Comparison of ENCODE assay signal across 29 cellular contexts in genomic region chr3:53583161-53583690, GRCh38.
"Had no signal": no experiment of that assay in that cellular context is flagged by ENCODE, and none has a peak within 500 bp of the region (broad histone marks: within the 10 kb centered on the region; RNA-seq: fewer than 3 reads in every experiment).

No MANE protein-coding gene starts in this region.

- H3K27me3 ChIP-seq: dorsolateral prefrontal cortex, esophagus squamous epithelium, right atrium auricular region, suprapubic skin, transverse colon, vagina had no signal

- H3K27ac Mint-ChIP-seq: immature natural killer cell; memory B cell; naive B cell; natural killer cell treated with Interleukin-12 subunit alpha and Interleukin-12 subunit beta and Interleukin-15 and Interleukin-18, amount 100 ng/mL, for 72 hours had no signal

- H3K4me2 ChIP-seq: smooth muscle cell had no signal

- H3K4me1 Mint-ChIP-seq: memory B cell; naive B cell; stimulated activated naive CD8-positive, alpha-beta T cell treated with anti-CD3 and anti-CD28 coated beads, Interleukin-15, amount 100 ng/mL, for 72 hours had no signal

- H3K4me3 Mint-ChIP-seq: immature natural killer cell; memory B cell; naive B cell; natural killer cell treated with Interleukin-12 subunit alpha and Interleukin-12 subunit beta and Interleukin-15 and Interleukin-18, amount 100 ng/mL, for 72 hours; neural crest cell; stimulated activated naive CD8-positive, alpha-beta T cell treated with anti-CD3 and anti-CD28 coated beads, Interleukin-15, amount 100 ng/mL, for 72 hours had no signal

- H3K9me3 Mint-ChIP-seq: immature natural killer cell; memory B cell; naive B cell; natural killer cell treated with Interleukin-12 subunit alpha and Interleukin-12 subunit beta and Interleukin-15 and Interleukin-18, amount 100 ng/mL, for 72 hours; neural crest cell; stimulated activated naive CD8-positive, alpha-beta T cell treated with anti-CD3 and anti-CD28 coated beads, Interleukin-15, amount 100 ng/mL, for 72 hours had no signal

- ATAC-seq: left ventricle myocardium superior; lower lobe of right lung; mucosa of descending colon; natural killer cell treated with Interleukin-12 subunit alpha and Interleukin-12 subunit beta and Interleukin-15 and Interleukin-18, amount 100 ng/mL, for 72 hours; sciatic nerve; stimulated activated naive CD8-positive, alpha-beta T cell treated with anti-CD3 and anti-CD28 coated beads, Interleukin-15, amount 100 ng/mL, for 72 hours had no signal

- H3K36me3 Mint-ChIP-seq: immature natural killer cell; memory B cell; naive B cell; natural killer cell treated with Interleukin-12 subunit alpha and Interleukin-12 subunit beta and Interleukin-15 and Interleukin-18, amount 100 ng/mL, for 72 hours had no signal

- H3K9me3 ChIP-seq: esophagus squamous epithelium, lower lobe of right lung, mucosa of descending colon, prostate gland, right atrium auricular region, suprapubic skin, transverse colon, vagina had no signal

- H3K27ac ChIP-seq: dorsolateral prefrontal cortex, epithelial cell of prostate, esophagus squamous epithelium, lower lobe of right lung, prostate gland, right atrium auricular region, suprapubic skin, transverse colon, vagina had no signal

- H3K36me3 ChIP-seq: esophagus squamous epithelium, lower lobe of right lung, prostate gland, right atrium auricular region, suprapubic skin, transverse colon, vagina had no signal

- H3K4me3 ChIP-seq: dorsolateral prefrontal cortex, esophagus squamous epithelium, lower lobe of right lung, mucosa of descending colon, prostate gland, right atrium auricular region, smooth muscle cell, suprapubic skin, transverse colon, vagina had no signal

- DNase-seq: dorsolateral prefrontal cortex; effector CD4-positive, alpha-beta T cell; esophagus squamous epithelium; hypothalamus; immature natural killer cell; islet precursor cell; left ventricle myocardium superior; lower lobe of right lung; mucosa of descending colon; naive B cell; stimulated activated CD4-positive, alpha-beta T cell treated with anti-CD3 and anti-CD28 coated beads, Interleukin-12 subunit alpha, Interleukin-12 subunit beta, amount 100 ng/mL, for 4 hours; stimulated activated CD4-positive, alpha-beta T cell treated with anti-CD3 and anti-CD28 coated beads, Interleukin-1b, Interleukin-23, amount 100 ng/mL, for 48 hours; stimulated activated CD4-positive, alpha-beta T cell treated with anti-CD3 and anti-CD28 coated beads, Interleukin-4, amount 100 ng/mL, for 1 hour; stimulated activated CD8-positive, alpha-beta memory T cell treated with anti-CD3 and anti-CD28 coated beads, Interleukin-4, amount 100 ng/mL, for 48 hours; stimulated activated naive CD4-positive, alpha-beta T cell; stimulated activated naive CD8-positive, alpha-beta T cell treated with anti-CD3 and anti-CD28 coated beads, Interleukin-15, amount 100 ng/mL, for 72 hours; transverse colon had no signal

- FAIRE-seq: colon, frontal cortex had no signal

- H3K4me1 ChIP-seq: lower lobe of right lung, prostate gland, right atrium auricular region, suprapubic skin, transverse colon, vagina had no signal

- H3K27me3 Mint-ChIP-seq: stimulated activated naive CD8-positive, alpha-beta T cell treated with anti-CD3 and anti-CD28 coated beads, Interleukin-15, amount 100 ng/mL, for 72 hours had no signal
